In the genomic region with DNA sequence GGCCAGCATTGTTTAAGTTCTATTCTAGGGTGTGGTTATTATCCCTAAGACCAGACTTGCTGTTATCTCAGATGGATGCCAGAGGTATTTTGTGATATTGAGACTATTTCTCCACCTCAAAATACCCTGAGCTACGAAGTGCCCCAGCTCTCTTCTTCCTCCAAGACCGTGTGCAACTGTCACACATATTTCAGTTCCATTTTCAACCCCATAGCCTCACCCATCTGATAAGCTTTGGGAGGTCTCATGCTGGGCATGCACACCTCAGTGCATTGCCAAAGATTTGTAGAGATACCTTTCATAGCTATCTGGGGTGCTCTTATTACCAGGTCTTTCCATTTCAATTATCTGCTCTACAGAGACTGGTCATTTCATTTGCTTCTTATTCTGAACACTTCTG, we compare ENCODE assay signal across 32 cellular contexts.
"Had no signal": no experiment of that assay in that cellular context is flagged by ENCODE, and none has a peak within 500 bp of the region (broad histone marks: within the 10 kb centered on the region; RNA-seq: fewer than 3 reads in every experiment).

No MANE protein-coding gene starts in this region.

- DNase-seq: Kasumi-1, KG1, NCI-H1048, NCI-H1092 treated with DMSO at 0.1 percent for 48 hours, NCI-H1105 treated with DMSO at 0.1 percent for 48 hours, NCI-H1417, NCI-H1436, NCI-H146, NCI-H1694, NCI-H187, NCI-H1930, NCI-H2029 treated with DMSO at 0.1 percent for 48 hours, NCI-H2081 treated with DMSO at 0.1 percent for 48 hours, NCI-H2107, NCI-H2171, NCI-H345, NCI-H446, NCI-H510A treated with DMSO at 0.1 percent for 48 hours, NCI-H524 treated with DMSO at 0.1 percent for 48 hours, NCI-H526 treated with DMSO at 0.1 percent for 48 hours, NCI-H82, OCI-M1, PC-3, Peyer's patch, Right ventricle myocardium superior, RPMI8226, SHP77 treated with DMSO at 0.1 percent for 48 hours, SW 1271 had no signal

- ATAC-seq: K562, PC-3, SK-N-SH treated with all-trans-retinoic acid at 6 μM for 48 hours had no signal

- H3K27ac ChIP-seq: Peyer's patch, SJSA1, SK-N-MC had no signal

- H3K27me3 ChIP-seq: Peyer's patch, SJSA1 had no signal

- H3K36me3 ChIP-seq: Peyer's patch, SJSA1 had no signal

- H3K9me3 ChIP-seq: Peyer's patch had no signal

- H3K4me1 ChIP-seq: Peyer's patch, SJSA1 had no signal

- H3K4me3 ChIP-seq: K562, Peyer's patch, SJSA1, SK-N-MC had no signal
